6 cellular contexts compared by ENCODE assay signal in genomic region chr4:6055436-6055835, GRCh38. TPM values are rescaled to one million over a fixed set of nuclear protein-coding genes. Genes with fewer than 3 reads are reported as not detected.
"Had no signal": no experiment of that assay in that cellular context is flagged by ENCODE, and none has a peak within 500 bp of the region (broad histone marks: within the 10 kb centered on the region; RNA-seq: fewer than 3 reads in every experiment).

No MANE protein-coding gene starts in this region.

- DNase-seq: GM23248, GOT3, H9, HCEC 1CT, IMR-90 had no signal

- H3K27ac ChIP-seq: GM23248 had no signal

RNA-seq across cellular contexts. Expression of gene C4orf50, which starts 37.2 kb away (rescaled TPM):
- total RNA-seq: GM23248, HT-29, IMR-90 had no signal
- polyA plus RNA-seq: GM23248, IMR-90 had no signal
